1 cellular context compared by ENCODE assay signal in the genomic region with DNA sequence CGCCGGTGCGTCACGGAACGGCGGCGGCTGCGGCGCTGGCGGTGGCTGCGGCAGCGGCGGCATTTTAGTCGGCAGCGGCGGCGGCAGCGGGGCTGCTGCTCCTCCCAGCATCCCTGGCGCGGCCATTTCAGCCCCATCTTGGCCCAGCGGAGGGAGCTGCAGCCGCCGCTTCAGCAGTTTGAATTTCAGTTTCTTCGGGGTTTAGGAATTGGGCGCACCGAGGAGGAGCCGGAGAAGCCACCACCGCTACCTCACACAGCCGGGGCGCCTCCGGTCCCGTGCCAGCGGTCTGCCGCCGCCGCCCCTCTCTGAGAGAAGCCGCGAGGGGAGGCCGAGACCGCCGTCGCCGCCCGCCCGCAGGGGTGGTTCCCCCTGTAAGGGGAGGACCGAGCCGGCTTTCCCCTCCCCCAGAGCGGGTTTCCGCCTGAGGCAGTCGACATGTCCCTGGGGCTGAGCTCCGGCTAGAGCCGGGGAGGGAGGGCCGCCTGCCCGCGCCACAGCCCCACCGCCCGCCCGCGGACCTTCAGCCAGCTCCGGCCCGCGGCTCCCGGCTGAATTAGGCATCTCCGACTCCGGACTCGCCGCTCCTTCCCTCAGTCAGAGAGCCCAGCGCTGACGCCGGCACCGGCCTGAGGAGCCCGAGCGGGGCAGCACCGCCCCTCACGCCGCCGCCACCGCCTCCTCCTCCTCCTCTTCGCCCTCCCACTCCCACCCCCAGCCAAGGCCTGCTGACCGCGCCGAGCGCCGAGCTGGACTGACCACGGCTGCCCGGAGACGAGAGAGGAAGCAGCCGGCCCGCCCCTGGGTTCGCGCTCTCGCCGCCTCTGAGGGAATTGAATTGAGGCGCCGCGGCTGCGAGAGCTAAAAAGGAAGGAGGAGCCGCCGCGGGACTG.
TF ChIP-seq lines count a peak whose summit lies in the region.

A gene (plus strand): TSS at position 67 of the 893 bp plus-strand sequence. CDS start 1,053 bp downstream, outside the sequence.

TF ChIP-seq in K562, 482 proteins besides CTCF, POLR2A, EP300 and RAD21 (continued from another document and continues in another):
- TF ChIP-seq, protein P1, sequence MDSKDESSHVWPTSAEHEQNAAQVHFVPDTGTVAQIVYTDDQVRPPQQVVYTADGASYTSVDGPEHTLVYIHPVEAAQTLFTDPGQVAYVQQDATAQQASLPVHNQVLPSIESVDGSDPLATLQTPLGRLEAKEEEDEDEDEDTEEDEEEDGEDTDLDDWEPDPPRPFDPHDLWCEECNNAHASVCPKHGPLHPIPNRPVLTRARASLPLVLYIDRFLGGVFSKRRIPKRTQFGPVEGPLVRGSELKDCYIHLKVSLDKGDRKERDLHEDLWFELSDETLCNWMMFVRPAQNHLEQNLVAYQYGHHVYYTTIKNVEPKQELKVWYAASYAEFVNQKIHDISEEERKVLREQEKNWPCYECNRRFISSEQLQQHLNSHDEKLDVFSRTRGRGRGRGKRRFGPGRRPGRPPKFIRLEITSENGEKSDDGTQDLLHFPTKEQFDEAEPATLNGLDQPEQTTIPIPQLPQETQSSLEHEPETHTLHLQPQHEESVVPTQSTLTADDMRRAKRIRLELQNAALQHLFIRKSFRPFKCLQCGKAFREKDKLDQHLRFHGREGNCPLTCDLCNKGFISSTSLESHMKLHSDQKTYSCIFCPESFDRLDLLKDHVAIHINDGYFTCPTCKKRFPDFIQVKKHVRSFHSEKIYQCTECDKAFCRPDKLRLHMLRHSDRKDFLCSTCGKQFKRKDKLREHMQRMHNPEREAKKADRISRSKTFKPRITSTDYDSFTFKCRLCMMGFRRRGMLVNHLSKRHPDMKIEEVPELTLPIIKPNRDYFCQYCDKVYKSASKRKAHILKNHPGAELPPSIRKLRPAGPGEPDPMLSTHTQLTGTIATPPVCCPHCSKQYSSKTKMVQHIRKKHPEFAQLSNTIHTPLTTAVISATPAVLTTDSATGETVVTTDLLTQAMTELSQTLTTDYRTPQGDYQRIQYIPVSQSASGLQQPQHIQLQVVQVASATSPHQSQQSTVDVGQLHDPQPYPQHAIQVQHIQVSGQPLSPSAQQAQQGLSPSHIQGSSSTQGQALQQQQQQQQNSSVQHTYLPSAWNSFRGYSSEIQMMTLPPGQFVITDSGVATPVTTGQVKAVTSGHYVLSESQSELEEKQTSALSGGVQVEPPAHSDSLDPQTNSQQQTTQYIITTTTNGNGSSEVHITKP (IDR thresholded peaks at IDR 0.05; ENCODE audit: partially characterized antibody): peak; percentile 77
- TF ChIP-seq ZNF347 (CRISPR knock-in tag; IDR thresholded peaks at IDR 0.05; ENCODE audit: low read depth) (no peak), GABPA (tag; conservative IDR thresholded peaks at IDR 0.05; ENCODE audit: low read depth) (peak; percentile 65), RFX7 (CRISPR knock-in tag; IDR thresholded peaks at IDR 0.05) (no peak), BCOR (IDR thresholded peaks at IDR 0.05) (peak; percentile 47; the same call in 1 of the 2 replicates), CREB1 (IDR thresholded peaks at IDR 0.05) (peak; percentile 94; the same call in 1 of the 2 replicates), CREB1 (CRISPR knock-in tag; IDR thresholded peaks at IDR 0.05) (peak; percentile 94), GTF2A2 (tag; IDR thresholded peaks at IDR 0.05) (no peak), KLF13 (tag; IDR thresholded peaks at IDR 0.05; ENCODE audit: borderline replicate concordance, low read depth) (peak; percentile 53; the same call in 1 of the 2 replicates), SP1 (CRISPR knock-in tag; IDR thresholded peaks at IDR 0.05) (peak; percentile 33), MCM2 (IDR thresholded peaks at IDR 0.05; ENCODE audit: low read depth) (no peak), ZKSCAN8 (CRISPR knock-in tag; IDR thresholded peaks at IDR 0.05) (no peak), POLR2AphosphoS5 (IDR thresholded peaks at IDR 0.05; ENCODE audit: control insufficient read depth, insufficient read depth, low read depth, low read length) (peak; percentile 28), PHTF2 (CRISPR knock-in tag; IDR thresholded peaks at IDR 0.05) (no peak), E2F3 (CRISPR knock-in tag; IDR thresholded peaks at IDR 0.05) (peak; percentile 56), ZNF140 (CRISPR knock-in tag; IDR thresholded peaks at IDR 0.05) (no peak), HNRNPL (IDR thresholded peaks at IDR 0.05; ENCODE audit: low read depth, low read length) (peak; percentile 31; the same call in 1 of the 2 replicates), C11orf30 (IDR thresholded peaks at IDR 0.05; ENCODE audit: low read depth) (peak; percentile 49; the same call in 1 of the 2 replicates), ETV1 (tag; conservative IDR thresholded peaks at IDR 0.05; ENCODE audit: low read depth) (peak; percentile 74), SAFB2 (IDR thresholded peaks at IDR 0.05; ENCODE audit: borderline replicate concordance, low read depth, low read length, severe bottlenecking) (no peak), MYC (IDR thresholded peaks at IDR 0.05; ENCODE audit: low read depth, low read length) (no peak; the same call in 1 of the 2 replicates), MYC (CRISPR knock-in tag; IDR thresholded peaks at IDR 0.05; ENCODE audit: borderline replicate concordance, low read depth) (peak; percentile 48; the same call in 1 of the 2 replicates), SOX6 (IDR thresholded peaks at IDR 0.05) (peak; percentile 31; the same call in 1 of the 2 replicates), ZNF431 (CRISPR knock-in tag; IDR thresholded peaks at IDR 0.05) (peak; percentile 42; the same call in 1 of the 2 replicates), CBFA2T2 (conservative IDR thresholded peaks at IDR 0.05) (no peak), ZNF282 (CRISPR knock-in tag; IDR thresholded peaks at IDR 0.05) (peak; percentile 18; the same call in 1 of the 2 replicates), DMBX1 (CRISPR knock-in tag; IDR thresholded peaks at IDR 0.05; ENCODE audit: borderline replicate concordance) (peak; percentile 30; the same call in 1 of the 2 replicates)
- TF ChIP-seq, protein P2, sequence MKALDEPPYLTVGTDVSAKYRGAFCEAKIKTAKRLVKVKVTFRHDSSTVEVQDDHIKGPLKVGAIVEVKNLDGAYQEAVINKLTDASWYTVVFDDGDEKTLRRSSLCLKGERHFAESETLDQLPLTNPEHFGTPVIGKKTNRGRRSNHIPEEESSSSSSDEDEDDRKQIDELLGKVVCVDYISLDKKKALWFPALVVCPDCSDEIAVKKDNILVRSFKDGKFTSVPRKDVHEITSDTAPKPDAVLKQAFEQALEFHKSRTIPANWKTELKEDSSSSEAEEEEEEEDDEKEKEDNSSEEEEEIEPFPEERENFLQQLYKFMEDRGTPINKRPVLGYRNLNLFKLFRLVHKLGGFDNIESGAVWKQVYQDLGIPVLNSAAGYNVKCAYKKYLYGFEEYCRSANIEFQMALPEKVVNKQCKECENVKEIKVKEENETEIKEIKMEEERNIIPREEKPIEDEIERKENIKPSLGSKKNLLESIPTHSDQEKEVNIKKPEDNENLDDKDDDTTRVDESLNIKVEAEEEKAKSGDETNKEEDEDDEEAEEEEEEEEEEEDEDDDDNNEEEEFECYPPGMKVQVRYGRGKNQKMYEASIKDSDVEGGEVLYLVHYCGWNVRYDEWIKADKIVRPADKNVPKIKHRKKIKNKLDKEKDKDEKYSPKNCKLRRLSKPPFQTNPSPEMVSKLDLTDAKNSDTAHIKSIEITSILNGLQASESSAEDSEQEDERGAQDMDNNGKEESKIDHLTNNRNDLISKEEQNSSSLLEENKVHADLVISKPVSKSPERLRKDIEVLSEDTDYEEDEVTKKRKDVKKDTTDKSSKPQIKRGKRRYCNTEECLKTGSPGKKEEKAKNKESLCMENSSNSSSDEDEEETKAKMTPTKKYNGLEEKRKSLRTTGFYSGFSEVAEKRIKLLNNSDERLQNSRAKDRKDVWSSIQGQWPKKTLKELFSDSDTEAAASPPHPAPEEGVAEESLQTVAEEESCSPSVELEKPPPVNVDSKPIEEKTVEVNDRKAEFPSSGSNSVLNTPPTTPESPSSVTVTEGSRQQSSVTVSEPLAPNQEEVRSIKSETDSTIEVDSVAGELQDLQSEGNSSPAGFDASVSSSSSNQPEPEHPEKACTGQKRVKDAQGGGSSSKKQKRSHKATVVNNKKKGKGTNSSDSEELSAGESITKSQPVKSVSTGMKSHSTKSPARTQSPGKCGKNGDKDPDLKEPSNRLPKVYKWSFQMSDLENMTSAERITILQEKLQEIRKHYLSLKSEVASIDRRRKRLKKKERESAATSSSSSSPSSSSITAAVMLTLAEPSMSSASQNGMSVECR (CRISPR knock-in tag; IDR thresholded peaks at IDR 0.05): peak; percentile 94
- TF ChIP-seq, protein P3, sequence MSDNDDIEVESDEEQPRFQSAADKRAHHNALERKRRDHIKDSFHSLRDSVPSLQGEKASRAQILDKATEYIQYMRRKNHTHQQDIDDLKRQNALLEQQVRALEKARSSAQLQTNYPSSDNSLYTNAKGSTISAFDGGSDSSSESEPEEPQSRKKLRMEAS (CRISPR knock-in tag; IDR thresholded peaks at IDR 0.05): peak; percentile 44
- TF ChIP-seq, protein P4, sequence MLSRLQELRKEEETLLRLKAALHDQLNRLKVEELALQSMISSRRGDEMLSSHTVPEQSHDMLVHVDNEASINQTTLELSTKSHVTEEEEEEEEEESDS (CRISPR knock-in tag; IDR thresholded peaks at IDR 0.05): no peak
- TF ChIP-seq, protein P5, sequence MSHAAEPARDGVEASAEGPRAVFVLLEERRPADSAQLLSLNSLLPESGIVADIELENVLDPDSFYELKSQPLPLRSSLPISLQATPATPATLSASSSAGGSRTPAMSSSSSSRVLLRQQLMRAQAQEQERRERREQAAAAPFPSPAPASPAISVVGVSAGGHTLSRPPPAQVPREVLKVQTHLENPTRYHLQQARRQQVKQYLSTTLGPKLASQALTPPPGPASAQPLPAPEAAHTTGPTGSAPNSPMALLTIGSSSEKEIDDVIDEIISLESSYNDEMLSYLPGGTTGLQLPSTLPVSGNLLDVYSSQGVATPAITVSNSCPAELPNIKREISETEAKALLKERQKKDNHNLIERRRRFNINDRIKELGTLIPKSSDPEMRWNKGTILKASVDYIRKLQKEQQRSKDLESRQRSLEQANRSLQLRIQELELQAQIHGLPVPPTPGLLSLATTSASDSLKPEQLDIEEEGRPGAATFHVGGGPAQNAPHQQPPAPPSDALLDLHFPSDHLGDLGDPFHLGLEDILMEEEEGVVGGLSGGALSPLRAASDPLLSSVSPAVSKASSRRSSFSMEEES (CRISPR knock-in tag; IDR thresholded peaks at IDR 0.05): no peak
- TF ChIP-seq, protein P6, sequence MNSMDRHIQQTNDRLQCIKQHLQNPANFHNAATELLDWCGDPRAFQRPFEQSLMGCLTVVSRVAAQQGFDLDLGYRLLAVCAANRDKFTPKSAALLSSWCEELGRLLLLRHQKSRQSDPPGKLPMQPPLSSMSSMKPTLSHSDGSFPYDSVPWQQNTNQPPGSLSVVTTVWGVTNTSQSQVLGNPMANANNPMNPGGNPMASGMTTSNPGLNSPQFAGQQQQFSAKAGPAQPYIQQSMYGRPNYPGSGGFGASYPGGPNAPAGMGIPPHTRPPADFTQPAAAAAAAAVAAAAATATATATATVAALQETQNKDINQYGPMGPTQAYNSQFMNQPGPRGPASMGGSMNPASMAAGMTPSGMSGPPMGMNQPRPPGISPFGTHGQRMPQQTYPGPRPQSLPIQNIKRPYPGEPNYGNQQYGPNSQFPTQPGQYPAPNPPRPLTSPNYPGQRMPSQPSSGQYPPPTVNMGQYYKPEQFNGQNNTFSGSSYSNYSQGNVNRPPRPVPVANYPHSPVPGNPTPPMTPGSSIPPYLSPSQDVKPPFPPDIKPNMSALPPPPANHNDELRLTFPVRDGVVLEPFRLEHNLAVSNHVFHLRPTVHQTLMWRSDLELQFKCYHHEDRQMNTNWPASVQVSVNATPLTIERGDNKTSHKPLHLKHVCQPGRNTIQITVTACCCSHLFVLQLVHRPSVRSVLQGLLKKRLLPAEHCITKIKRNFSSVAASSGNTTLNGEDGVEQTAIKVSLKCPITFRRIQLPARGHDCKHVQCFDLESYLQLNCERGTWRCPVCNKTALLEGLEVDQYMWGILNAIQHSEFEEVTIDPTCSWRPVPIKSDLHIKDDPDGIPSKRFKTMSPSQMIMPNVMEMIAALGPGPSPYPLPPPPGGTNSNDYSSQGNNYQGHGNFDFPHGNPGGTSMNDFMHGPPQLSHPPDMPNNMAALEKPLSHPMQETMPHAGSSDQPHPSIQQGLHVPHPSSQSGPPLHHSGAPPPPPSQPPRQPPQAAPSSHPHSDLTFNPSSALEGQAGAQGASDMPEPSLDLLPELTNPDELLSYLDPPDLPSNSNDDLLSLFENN (IDR thresholded peaks at IDR 0.05; ENCODE audit: low read depth in 2 of 2, low read length in 2 of 2): peak in 1 of 2 experiments; percentile 36; a peak in 1 of 4 replicates
- TF ChIP-seq, protein P7, sequence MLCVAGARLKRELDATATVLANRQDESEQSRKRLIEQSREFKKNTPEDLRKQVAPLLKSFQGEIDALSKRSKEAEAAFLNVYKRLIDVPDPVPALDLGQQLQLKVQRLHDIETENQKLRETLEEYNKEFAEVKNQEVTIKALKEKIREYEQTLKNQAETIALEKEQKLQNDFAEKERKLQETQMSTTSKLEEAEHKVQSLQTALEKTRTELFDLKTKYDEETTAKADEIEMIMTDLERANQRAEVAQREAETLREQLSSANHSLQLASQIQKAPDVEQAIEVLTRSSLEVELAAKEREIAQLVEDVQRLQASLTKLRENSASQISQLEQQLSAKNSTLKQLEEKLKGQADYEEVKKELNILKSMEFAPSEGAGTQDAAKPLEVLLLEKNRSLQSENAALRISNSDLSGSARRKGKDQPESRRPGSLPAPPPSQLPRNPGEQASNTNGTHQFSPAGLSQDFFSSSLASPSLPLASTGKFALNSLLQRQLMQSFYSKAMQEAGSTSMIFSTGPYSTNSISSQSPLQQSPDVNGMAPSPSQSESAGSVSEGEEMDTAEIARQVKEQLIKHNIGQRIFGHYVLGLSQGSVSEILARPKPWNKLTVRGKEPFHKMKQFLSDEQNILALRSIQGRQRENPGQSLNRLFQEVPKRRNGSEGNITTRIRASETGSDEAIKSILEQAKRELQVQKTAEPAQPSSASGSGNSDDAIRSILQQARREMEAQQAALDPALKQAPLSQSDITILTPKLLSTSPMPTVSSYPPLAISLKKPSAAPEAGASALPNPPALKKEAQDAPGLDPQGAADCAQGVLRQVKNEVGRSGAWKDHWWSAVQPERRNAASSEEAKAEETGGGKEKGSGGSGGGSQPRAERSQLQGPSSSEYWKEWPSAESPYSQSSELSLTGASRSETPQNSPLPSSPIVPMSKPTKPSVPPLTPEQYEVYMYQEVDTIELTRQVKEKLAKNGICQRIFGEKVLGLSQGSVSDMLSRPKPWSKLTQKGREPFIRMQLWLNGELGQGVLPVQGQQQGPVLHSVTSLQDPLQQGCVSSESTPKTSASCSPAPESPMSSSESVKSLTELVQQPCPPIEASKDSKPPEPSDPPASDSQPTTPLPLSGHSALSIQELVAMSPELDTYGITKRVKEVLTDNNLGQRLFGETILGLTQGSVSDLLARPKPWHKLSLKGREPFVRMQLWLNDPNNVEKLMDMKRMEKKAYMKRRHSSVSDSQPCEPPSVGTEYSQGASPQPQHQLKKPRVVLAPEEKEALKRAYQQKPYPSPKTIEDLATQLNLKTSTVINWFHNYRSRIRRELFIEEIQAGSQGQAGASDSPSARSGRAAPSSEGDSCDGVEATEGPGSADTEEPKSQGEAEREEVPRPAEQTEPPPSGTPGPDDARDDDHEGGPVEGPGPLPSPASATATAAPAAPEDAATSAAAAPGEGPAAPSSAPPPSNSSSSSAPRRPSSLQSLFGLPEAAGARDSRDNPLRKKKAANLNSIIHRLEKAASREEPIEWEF (CRISPR knock-in tag; IDR thresholded peaks at IDR 0.05): no peak
- TF ChIP-seq, protein P8, sequence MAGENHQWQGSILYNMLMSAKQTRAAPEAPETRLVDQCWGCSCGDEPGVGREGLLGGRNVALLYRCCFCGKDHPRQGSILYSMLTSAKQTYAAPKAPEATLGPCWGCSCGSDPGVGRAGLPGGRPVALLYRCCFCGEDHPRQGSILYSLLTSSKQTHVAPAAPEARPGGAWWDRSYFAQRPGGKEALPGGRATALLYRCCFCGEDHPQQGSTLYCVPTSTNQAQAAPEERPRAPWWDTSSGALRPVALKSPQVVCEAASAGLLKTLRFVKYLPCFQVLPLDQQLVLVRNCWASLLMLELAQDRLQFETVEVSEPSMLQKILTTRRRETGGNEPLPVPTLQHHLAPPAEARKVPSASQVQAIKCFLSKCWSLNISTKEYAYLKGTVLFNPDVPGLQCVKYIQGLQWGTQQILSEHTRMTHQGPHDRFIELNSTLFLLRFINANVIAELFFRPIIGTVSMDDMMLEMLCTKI (IDR thresholded peaks at IDR 0.05; ENCODE audit: partially characterized antibody): no peak
